9 cellular contexts compared by ENCODE assay signal in genomic region chr7:39633563-39634550, GRCh38. TPM values are rescaled to one million over a fixed set of nuclear protein-coding genes. Genes with fewer than 3 reads are reported as not detected.
DNase-seq lines count a peak whose midpoint lies in the region; ATAC-seq, FAIRE-seq and TF ChIP-seq lines count a peak whose summit lies in the region.
"Had no signal": no experiment of that assay in that cellular context is flagged by ENCODE, and none has a peak within 500 bp of the region (broad histone marks: within the 10 kb centered on the region; RNA-seq: fewer than 3 reads in every experiment).

No MANE protein-coding gene starts in this region.

- H2BK12ac ChIP-seq in trophoblast cell (ENCODE audit: low read length): no peak overlapping the region

- no peak for FAIRE-seq in H54 (lab: Jason Lieb, UNC)

- H3K9ac ChIP-seq in trophoblast cell (ENCODE audit: low read length): no peak overlapping the region

- H3K9me3 ChIP-seq in trophoblast cell (ENCODE audit: insufficient read depth, low read depth, low read length) (no peaks in the 10 kb centered on the region), spleen (no peaks in the 10 kb centered on the region)

- H3K27me3 ChIP-seq in trophoblast cell (ENCODE audit: insufficient read depth, low read length): no peaks in the 10 kb centered on the region
- H3K27me3 ChIP-seq in spleen (replicated peaks in 1 of 7): no peaks in the 10 kb centered on the region

- H3K27ac ChIP-seq in trophoblast cell (ENCODE audit: low read depth, low read length) (no peak overlapping the region), spleen (peak overlapping the region in 4 of 8 donors; percentile 4 to 52 (median 36))

- peaks cover 52% of the 10 kb centered on the region for H3K36me3 Mint-ChIP-seq in activated T-helper 17 cell treated with anti-CD3 and anti-CD28 coated beads, Interleukin-2, amount 50 U/mL, for 72 hours (ENCODE audit: low read depth)

- no peak overlapping the region for H2BK5ac ChIP-seq in trophoblast cell (ENCODE audit: low read depth, low read length, poor library complexity)

- no peak overlapping the region for H4K12ac ChIP-seq in trophoblast cell (ENCODE audit: low read depth, low read length)

- H2AK5ac ChIP-seq in trophoblast cell (ENCODE audit: low read length): no peak overlapping the region

- no peak overlapping the region for H2BK120ac ChIP-seq in trophoblast cell (ENCODE audit: insufficient read depth, low read length, poor library complexity)

- no CpG with 5 or more reads among the region's 3 CpGs for WGBS in trophoblast cell (ENCODE audit: extremely low coverage, insufficient coverage, insufficient read length)
- 86 to 94% (median 90%) methylated on average over 3 of the region's 3 CpGs for WGBS in spleen, 5 donors

- H4K8ac ChIP-seq in trophoblast cell (ENCODE audit: low read depth, low read length): no peak overlapping the region

- H3K4me3 Mint-ChIP-seq in activated T-helper 17 cell treated with anti-CD3 and anti-CD28 coated beads, Interleukin-2, amount 50 U/mL, for 72 hours: peak overlapping the region; percentile 50

- H3K79me2 ChIP-seq in trophoblast cell (ENCODE audit: control insufficient read depth, insufficient read depth, low read length, poor library complexity): peaks cover 3% of the 10 kb centered on the region

- no peak overlapping the region for H4K91ac ChIP-seq in trophoblast cell (ENCODE audit: low read depth, low read length)

- H3K27me3 Mint-ChIP-seq in activated T-helper 17 cell treated with anti-CD3 and anti-CD28 coated beads, Interleukin-2, amount 50 U/mL, for 72 hours: no peaks in the 10 kb centered on the region

- H3K4me1 Mint-ChIP-seq in activated T-helper 17 cell treated with anti-CD3 and anti-CD28 coated beads, Interleukin-2, amount 50 U/mL, for 72 hours: peaks cover 39% of the 10 kb centered on the region

- no peak overlapping the region for H3K4me2 ChIP-seq in trophoblast cell (ENCODE audit: low read length)

- H3K4me3 ChIP-seq in trophoblast cell (ENCODE audit: low read depth, low read length) (no peak overlapping the region), spleen (no peak overlapping the region)

- peak; percentile 48 for ATAC-seq in HG03159 (IDR thresholded peaks at IDR 0.05; ENCODE audit: unreplicated experiment)
- ATAC-seq in activated T-helper 17 cell treated with anti-CD3 and anti-CD28 coated beads, Interleukin-2, amount 50 U/mL, for 72 hours (replicated peaks): peak; percentile 48
- ATAC-seq in GM21723 (IDR thresholded peaks at IDR 0.05; ENCODE audit: unreplicated experiment): no peak

- intact Hi-C loops in spleen (cut with DNase I; ENCODE audit: low total_unique reads): no loop called here

- H3K9me3 Mint-ChIP-seq in activated T-helper 17 cell treated with anti-CD3 and anti-CD28 coated beads, Interleukin-2, amount 50 U/mL, for 72 hours: no peaks in the 10 kb centered on the region

- no peak for TF ChIP-seq CTCF in spleen (IDR thresholded peaks at IDR 0.05 in 8 of 11, conservative IDR thresholded peaks at IDR 0.05 in 3 of 11)

- no peak overlapping the region for H3K14ac ChIP-seq in trophoblast cell (ENCODE audit: low read length)

- H3K36me3 ChIP-seq in trophoblast cell (ENCODE audit: control insufficient read depth in 1 of 2, insufficient read depth in 2 of 2, low read length in 2 of 2): peaks cover 6% of the 10 kb centered on the region in 2 experiments
- peaks cover 0 to 65% (median 6%) of the 10 kb centered on the region in 6 donors for H3K36me3 ChIP-seq in spleen

- peak overlapping the region; percentile 74 for H3K27ac Mint-ChIP-seq in activated T-helper 17 cell treated with anti-CD3 and anti-CD28 coated beads, Interleukin-2, amount 50 U/mL, for 72 hours

- peak overlapping the region; percentile 39 for H3K18ac ChIP-seq in trophoblast cell (ENCODE audit: low read length)

- H3K4ac ChIP-seq in trophoblast cell (ENCODE audit: low read depth, low read length): peak overlapping the region; percentile 10

- no peaks in the 10 kb centered on the region for H3K79me1 ChIP-seq in trophoblast cell (ENCODE audit: low read length)

- no peak overlapping the region for H3K23ac ChIP-seq in trophoblast cell (ENCODE audit: low read length)

- no peak for TF ChIP-seq POLR2A in spleen (IDR thresholded peaks at IDR 0.05)
- TF ChIP-seq POLR2A in H54 (IDR thresholded peaks at IDR 0.05; ENCODE audit: low read depth, low read length): no peak

- H3K4me1 ChIP-seq in trophoblast cell (ENCODE audit: control insufficient read depth in 1 of 2, insufficient read depth in 2 of 2, low read length in 2 of 2): no peaks in the 10 kb centered on the region
- peaks cover 3 to 53% (median 20%) of the 10 kb centered on the region in 6 donors for H3K4me1 ChIP-seq in spleen

- H2AFZ ChIP-seq in trophoblast cell (ENCODE audit: insufficient read depth, low read length, poor library complexity): no peak overlapping the region

- DNase-seq in activated T-cell treated with anti-CD3 and anti-CD28 coated beads, Interleukin-2, amount 50 U/mL, for 1 hour: peak; percentile 26
- DNase-seq in activated T-cell treated with anti-CD3 and anti-CD28 coated beads for 4 hours (no peak), trophoblast cell (no peak), spleen (no peak), H54 (ENCODE audit: insufficient read length, low spot score) (no peak)
- DNase-seq: NCI-H1105 had no signal

RNA-seq across cellular contexts. Expression of gene RALA, which starts 10.5 kb away (rescaled TPM):
- 10 to 100 TPM; 21.6 to 27.9 TPM for total RNA-seq in activated T-helper 17 cell treated with anti-CD3 and anti-CD28 coated beads, Interleukin-2, amount 50 U/mL, for 72 hours
- polyA plus RNA-seq in trophoblast cell (2013): 42.3 and 43.6 TPM in 2 replicates
- total RNA-seq in spleen: 10 to 100 TPM; 18.3 to 26.6 (median 20.4) TPM
- polyA plus RNA-seq in spleen: 10 to 100 TPM in 2 of 3 donors, 1 to 10 TPM in 1; 10.0 to 19.4 (median 16.1) TPM
